ENCODE assay signal across 9 cellular contexts in genomic region chr5:89613222-89613956, GRCh38.
A peak's percentile ranks its signal among the peaks of the same experiment; 100 is the strongest.
DNase-seq lines count a peak whose midpoint lies in the region; ATAC-seq lines count a peak whose summit lies in the region.
"Had no signal": no experiment of that assay in that cellular context is flagged by ENCODE, and none has a peak within 500 bp of the region (broad histone marks: within the 10 kb centered on the region; RNA-seq: fewer than 3 reads in every experiment).

No MANE protein-coding gene starts in this region.

- no peaks in the 10 kb centered on the region for H3K27me3 Mint-ChIP-seq in stimulated activated naive B cell treated with anti-CD40 and anti-IgM and Interleukin-4, amounts not matched to agents 10 μg/mL and 1 μg/mL and 100 μg/mL, for 72 hours

- H3K27ac Mint-ChIP-seq in stimulated activated naive B cell treated with anti-CD40 and anti-IgM and Interleukin-4, amounts not matched to agents 10 μg/mL and 1 μg/mL and 100 μg/mL, for 72 hours = peak overlapping the region; percentile 72

- DNase-seq in GM19238 (ENCODE audit: insufficient read length, low spot score) = peak; percentile 13
- DNase-seq in stimulated activated naive B cell treated with anti-CD40 and anti-IgM and Interleukin-4, amounts not matched to agents 10 μg/mL and 1 μg/mL and 100 μg/mL, for 72 hours = no peak
- no peak for DNase-seq in anterior cingulate cortex (lab: John Stamatoyannopoulos, UW)
- DNase-seq in activated CD4-positive, alpha-beta T cell treated with anti-CD3 and anti-CD28 coated beads, Interleukin-2, amount 50 U/mL, for 4 hours = no peak
- DNase-seq in activated CD4-positive, alpha-beta T cell treated with anti-CD3 and anti-CD28 coated beads for 48 hours = no peak
- DNase-seq: IMR-90, left ventricle myocardium superior had no signal

- H3K36me3 Mint-ChIP-seq in stimulated activated naive B cell treated with anti-CD40 and anti-IgM and Interleukin-4, amounts not matched to agents 10 μg/mL and 1 μg/mL and 100 μg/mL, for 72 hours = peaks cover 0 to 6% of the 10 kb centered on the region in 2 donors

- ATAC-seq in HG02642 (IDR thresholded peaks at IDR 0.05; ENCODE audit: poor library complexity, unreplicated experiment) = peak; percentile 90
- ATAC-seq in HG03565 (IDR thresholded peaks at IDR 0.05; ENCODE audit: unreplicated experiment) = peak; percentile 92
- ATAC-seq in stimulated activated naive B cell treated with anti-CD40 and anti-IgM and Interleukin-4, amounts not matched to agents 10 μg/mL and 1 μg/mL and 100 μg/mL, for 72 hours (replicated peaks) = peak; percentile 75 to 93
- ATAC-seq: left ventricle myocardium superior had no signal

- H3K9me3 Mint-ChIP-seq in stimulated activated naive B cell treated with anti-CD40 and anti-IgM and Interleukin-4, amounts not matched to agents 10 μg/mL and 1 μg/mL and 100 μg/mL, for 72 hours = peaks cover 4 to 8% of the 10 kb centered on the region in 2 donors

- no peak overlapping the region for H3K4me3 Mint-ChIP-seq in stimulated activated naive B cell treated with anti-CD40 and anti-IgM and Interleukin-4, amounts not matched to agents 10 μg/mL and 1 μg/mL and 100 μg/mL, for 72 hours

- H3K4me1 Mint-ChIP-seq in stimulated activated naive B cell treated with anti-CD40 and anti-IgM and Interleukin-4, amounts not matched to agents 10 μg/mL and 1 μg/mL and 100 μg/mL, for 72 hours = peaks cover 15 to 19% of the 10 kb centered on the region in 2 donors
